15 cellular contexts compared by ENCODE assay signal in the genomic region with DNA sequence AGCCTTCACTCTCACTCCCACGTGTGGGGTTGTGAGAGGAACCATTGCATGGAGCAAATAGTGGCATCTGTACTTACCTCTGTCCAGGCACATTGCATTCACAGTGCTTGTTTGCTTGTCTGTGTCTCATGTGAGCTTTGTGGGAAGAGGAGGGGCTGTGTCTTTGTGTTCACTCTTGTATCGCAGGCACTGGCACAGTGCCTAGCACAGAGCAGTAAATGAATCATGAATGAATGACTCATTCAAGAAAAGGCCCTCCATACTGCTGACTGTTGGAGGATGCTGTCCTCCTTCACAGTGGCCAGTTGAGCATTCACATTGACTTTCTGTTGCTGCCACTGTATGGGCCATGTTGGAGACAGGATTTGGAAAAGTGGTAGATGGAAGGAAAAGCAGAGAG.
DNase-seq lines count a peak whose midpoint lies in the region; ATAC-seq and FAIRE-seq lines count a peak whose summit lies in the region.
"Had no signal": no experiment of that assay in that cellular context is flagged by ENCODE, and none has a peak within 500 bp of the region (broad histone marks: within the 10 kb centered on the region; RNA-seq: fewer than 3 reads in every experiment).

No MANE protein-coding gene starts in this region.

- H3K27ac Mint-ChIP-seq in stimulated activated naive B cell treated with anti-CD40 and anti-IgM and Interleukin-4, amounts not matched to agents 10 μg/mL and 1 μg/mL and 100 μg/mL, for 72 hours = no peak overlapping the region
- H3K27ac Mint-ChIP-seq in T-helper 17 cell = no peak overlapping the region
- H3K27ac Mint-ChIP-seq: CD4-positive, alpha-beta memory T cell; naive thymus-derived CD8-positive, alpha-beta T cell had no signal

- WGBS in small intestine, 3 donors = 7 to 30% (median 19%) methylated on average over 2 of the region's 2 CpGs

- DNase-seq in NCI-H774 (lab: John Stamatoyannopoulos, UW) (peak; percentile 12), epithelial cell of prostate (ENCODE audit: low read depth, low spot score) (peak; percentile 3), small intestine (peak; percentile 1), T-helper 17 cell (no peak)
- no peak for DNase-seq in stimulated activated naive B cell treated with anti-CD40 and anti-IgM and Interleukin-4, amounts not matched to agents 10 μg/mL and 1 μg/mL and 100 μg/mL, for 72 hours
- DNase-seq: amniotic stem cell; CD4-positive, alpha-beta memory T cell; gastrocnemius medialis; naive thymus-derived CD8-positive, alpha-beta T cell; NCI-H2171; right lobe of liver had no signal

- no peak overlapping the region for H3K4me3 Mint-ChIP-seq in stimulated activated naive B cell treated with anti-CD40 and anti-IgM and Interleukin-4, amounts not matched to agents 10 μg/mL and 1 μg/mL and 100 μg/mL, for 72 hours
- no peak overlapping the region for H3K4me3 Mint-ChIP-seq in T-helper 17 cell
- H3K4me3 Mint-ChIP-seq: CD4-positive, alpha-beta memory T cell; naive thymus-derived CD8-positive, alpha-beta T cell had no signal

- H3K9me3 ChIP-seq in small intestine (ENCODE audit: control insufficient read depth, low read depth) = no peaks in the 10 kb centered on the region
- H3K9me3 ChIP-seq in T-helper 17 cell (ENCODE audit: control insufficient read depth, low read length, poor library complexity, severe bottlenecking) = no peaks in the 10 kb centered on the region
- H3K9me3 ChIP-seq: gastrocnemius medialis, right lobe of liver, suprapubic skin had no signal

- FAIRE-seq in small intestine (lab: Jason Lieb, UNC) = no peak

- no peak overlapping the region for H3K27ac ChIP-seq in epithelial cell of prostate
- no peak overlapping the region for H3K27ac ChIP-seq in small intestine (ENCODE audit: low read depth in 1 of 2, low read length in 1 of 2)
- H3K27ac ChIP-seq: gastrocnemius medialis, HL-60, right lobe of liver, suprapubic skin had no signal

- H3K9me3 Mint-ChIP-seq in stimulated activated naive B cell treated with anti-CD40 and anti-IgM and Interleukin-4, amounts not matched to agents 10 μg/mL and 1 μg/mL and 100 μg/mL, for 72 hours = no peaks in the 10 kb centered on the region
- H3K9me3 Mint-ChIP-seq: CD4-positive, alpha-beta memory T cell; naive thymus-derived CD8-positive, alpha-beta T cell had no signal

- no peaks in the 10 kb centered on the region for H3K36me3 Mint-ChIP-seq in stimulated activated naive B cell treated with anti-CD40 and anti-IgM and Interleukin-4, amounts not matched to agents 10 μg/mL and 1 μg/mL and 100 μg/mL, for 72 hours
- no peaks in the 10 kb centered on the region for H3K36me3 Mint-ChIP-seq in T-helper 17 cell (ENCODE audit: low read depth)
- H3K36me3 Mint-ChIP-seq: CD4-positive, alpha-beta memory T cell; naive thymus-derived CD8-positive, alpha-beta T cell had no signal

- no peaks in the 10 kb centered on the region for H3K27me3 ChIP-seq in small intestine (ENCODE audit: control insufficient read depth in 2 of 2, insufficient read depth in 2 of 2, low read length in 2 of 2)
- H3K27me3 ChIP-seq: gastrocnemius medialis, right lobe of liver, suprapubic skin had no signal

- no peak overlapping the region for H3K4me3 ChIP-seq in small intestine (ENCODE audit: low read depth in 1 of 2, low read length in 2 of 2)
- H3K4me3 ChIP-seq: gastrocnemius medialis, right lobe of liver, suprapubic skin had no signal

- no peaks in the 10 kb centered on the region for H3K4me1 ChIP-seq in small intestine (ENCODE audit: control insufficient read depth in 2 of 2, insufficient read depth in 1 of 2, low read depth in 1 of 2, low read length in 1 of 2)
- H3K4me1 ChIP-seq: gastrocnemius medialis, right lobe of liver, suprapubic skin had no signal

- H3K36me3 ChIP-seq in small intestine (ENCODE audit: control insufficient read depth in 2 of 2, insufficient read depth in 2 of 2, low read length in 2 of 2) = no peaks in the 10 kb centered on the region
- H3K36me3 ChIP-seq: gastrocnemius medialis, right lobe of liver, suprapubic skin had no signal

- no peaks in the 10 kb centered on the region for H3K4me1 Mint-ChIP-seq in stimulated activated naive B cell treated with anti-CD40 and anti-IgM and Interleukin-4, amounts not matched to agents 10 μg/mL and 1 μg/mL and 100 μg/mL, for 72 hours
- peaks cover 2% of the 10 kb centered on the region for H3K4me1 Mint-ChIP-seq in T-helper 17 cell
- H3K4me1 Mint-ChIP-seq: CD4-positive, alpha-beta memory T cell had no signal

- peaks cover 5% of the 10 kb centered on the region in 2 donors for H3K27me3 Mint-ChIP-seq in stimulated activated naive B cell treated with anti-CD40 and anti-IgM and Interleukin-4, amounts not matched to agents 10 μg/mL and 1 μg/mL and 100 μg/mL, for 72 hours
- peaks cover 49% of the 10 kb centered on the region for H3K27me3 Mint-ChIP-seq in T-helper 17 cell

- ATAC-seq in GM21360 (IDR thresholded peaks at IDR 0.05; ENCODE audit: unreplicated experiment) (peak; percentile 42), T-helper 17 cell (no peak), HG03520 (IDR thresholded peaks at IDR 0.05; ENCODE audit: unreplicated experiment) (no peak)
- ATAC-seq in stimulated activated naive B cell treated with anti-CD40 and anti-IgM and Interleukin-4, amounts not matched to agents 10 μg/mL and 1 μg/mL and 100 μg/mL, for 72 hours (replicated peaks) = no peak
- ATAC-seq: gastrocnemius medialis; naive thymus-derived CD8-positive, alpha-beta T cell; right lobe of liver had no signal

Comparison
In these comparisons a context has a peak if more than half of its experiments do, and no peak if none do; other contexts are left out.
1. DNase-seq: peak in NCI-H774 (single experiment), epithelial cell of prostate (single experiment) and small intestine (single experiment); none in stimulated activated naive B cell treated with anti-CD40 and anti-IgM and Interleukin-4, amounts not matched to agents 10 μg/mL and 1 μg/mL and 100 μg/mL, for 72 hours (single experiment) and T-helper 17 cell (0 of 3).